ENCODE assay signal across 9 cellular contexts in genomic region chr6:10801224-10801848, GRCh38. TPM values are rescaled to one million over a fixed set of nuclear protein-coding genes. Genes with fewer than 3 reads are reported as not detected.
DNase-seq lines count a peak whose midpoint lies in the region; ATAC-seq lines count a peak whose summit lies in the region.
"Had no signal": no experiment of that assay in that cellular context is flagged by ENCODE, and none has a peak within 500 bp of the region (broad histone marks: within the 10 kb centered on the region; RNA-seq: fewer than 3 reads in every experiment).

No MANE protein-coding gene starts in this region.

- H3K36me3 Mint-ChIP-seq in natural killer cell treated with Interleukin-12 subunit alpha and Interleukin-12 subunit beta and Interleukin-15 and Interleukin-18, amount 100 ng/mL, for 72 hours: no peaks in the 10 kb centered on the region

- ATAC-seq in GM19328 (IDR thresholded peaks at IDR 0.05; ENCODE audit: unreplicated experiment) (peak; percentile 83), HG03460 (IDR thresholded peaks at IDR 0.05; ENCODE audit: unreplicated experiment) (peak; percentile 96), esophagus mucosa (peak; percentile 92)
- peak; percentile 80 to 86 for ATAC-seq in natural killer cell treated with Interleukin-12 subunit alpha and Interleukin-12 subunit beta and Interleukin-15 and Interleukin-18, amount 100 ng/mL, for 72 hours

- no peak overlapping the region for H3K4me3 Mint-ChIP-seq in natural killer cell treated with Interleukin-12 subunit alpha and Interleukin-12 subunit beta and Interleukin-15 and Interleukin-18, amount 100 ng/mL, for 72 hours
- H3K4me3 Mint-ChIP-seq: dendritic cell treated with granulocyte-macrophage colony-stimulating factor and Interleukin-4, amounts not matched to agents 40 ng/mL and 50 ng/mL, for 4 days had no signal

- no peak overlapping the region for H3K27ac Mint-ChIP-seq in natural killer cell treated with Interleukin-12 subunit alpha and Interleukin-12 subunit beta and Interleukin-15 and Interleukin-18, amount 100 ng/mL, for 72 hours
- H3K27ac Mint-ChIP-seq: dendritic cell treated with granulocyte-macrophage colony-stimulating factor and Interleukin-4, amounts not matched to agents 40 ng/mL and 50 ng/mL, for 4 days had no signal

- H3K9me3 Mint-ChIP-seq in natural killer cell treated with Interleukin-12 subunit alpha and Interleukin-12 subunit beta and Interleukin-15 and Interleukin-18, amount 100 ng/mL, for 72 hours: no peaks in the 10 kb centered on the region
- H3K9me3 Mint-ChIP-seq: dendritic cell treated with granulocyte-macrophage colony-stimulating factor and Interleukin-4, amounts not matched to agents 40 ng/mL and 50 ng/mL, for 4 days had no signal

- H3K27me3 Mint-ChIP-seq in natural killer cell treated with Interleukin-12 subunit alpha and Interleukin-12 subunit beta and Interleukin-15 and Interleukin-18, amount 100 ng/mL, for 72 hours: no peaks in the 10 kb centered on the region
- H3K27me3 Mint-ChIP-seq: dendritic cell treated with granulocyte-macrophage colony-stimulating factor and Interleukin-4, amounts not matched to agents 40 ng/mL and 50 ng/mL, for 4 days had no signal

- DNase-seq in CMK (ENCODE audit: low read depth) (peak; percentile 27), NOMO-1 treated with DMSO at 0.1 percent for 48 hours (lab: John Stamatoyannopoulos, UW; ENCODE audit: unreplicated experiment) (peak; percentile 44)
- DNase-seq in activated CD8-positive, alpha-beta memory T cell treated with anti-CD3 and anti-CD28 coated beads, Interleukin-2, amount 50 U/mL, for 24 hours (ENCODE audit: extremely low read depth): peak; percentile 20
- DNase-seq in natural killer cell treated with Interleukin-12 subunit alpha and Interleukin-12 subunit beta and Interleukin-15 and Interleukin-18, amount 100 ng/mL, for 72 hours (ENCODE audit: low spot score): peak; percentile 65
- DNase-seq in stimulated activated naive CD4-positive, alpha-beta T cell treated with Interleukin-2 at 50 U/mL for 16 hours (lab: John Stamatoyannopoulos, UW): peak; percentile 35

- no peaks in the 10 kb centered on the region for H3K4me1 Mint-ChIP-seq in natural killer cell treated with Interleukin-12 subunit alpha and Interleukin-12 subunit beta and Interleukin-15 and Interleukin-18, amount 100 ng/mL, for 72 hours (ENCODE audit: low read depth in 2 of 2)

RNA-seq across cellular contexts. Expression of gene MAK, which starts 37.0 kb away (rescaled TPM):
- not detected for total RNA-seq in esophagus mucosa
- total RNA-seq in natural killer cell treated with Interleukin-12 subunit alpha and Interleukin-12 subunit beta and Interleukin-15 and Interleukin-18, amount 100 ng/mL, for 72 hours: under 1 TPM; 0.07 to 0.50 TPM

RNA-seq across cellular contexts. Expression of gene TMEM14B, which starts 53.7 kb away (rescaled TPM):
- total RNA-seq in esophagus mucosa: 49.3 TPM
- total RNA-seq in natural killer cell treated with Interleukin-12 subunit alpha and Interleukin-12 subunit beta and Interleukin-15 and Interleukin-18, amount 100 ng/mL, for 72 hours: 10 to 100 TPM; 43.9 to 63.4 TPM

Comparison
In these comparisons a context has a peak if more than half of its experiments do, and no peak if none do; other contexts are left out.
1. Peak in every context shown above with its lines: DNase-seq and ATAC-seq.